ENCODE assay signal across 27 cellular contexts in the genomic region with DNA sequence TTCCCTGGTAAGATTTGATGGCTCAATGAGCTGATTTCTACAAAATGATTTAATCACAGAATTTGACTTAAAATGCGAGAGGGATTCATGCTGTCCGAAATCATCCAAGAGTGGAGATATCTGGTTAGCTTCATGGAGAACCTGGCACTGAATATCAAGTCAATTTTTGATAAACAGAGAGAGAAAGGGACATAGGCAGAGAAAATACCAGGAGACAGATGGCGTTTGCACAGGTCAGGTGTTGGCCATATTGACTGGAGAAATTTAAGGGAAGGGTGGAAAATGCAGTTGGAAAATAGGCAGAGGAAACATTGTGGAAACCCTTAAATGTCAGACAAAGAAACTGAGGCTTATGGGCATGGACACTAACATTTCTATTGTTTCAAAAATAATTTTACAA. TPM values are rescaled to one million over a fixed set of nuclear protein-coding genes. Genes with fewer than 3 reads are reported as not detected.
"Had no signal": no experiment of that assay in that cellular context is flagged by ENCODE, and none has a peak within 500 bp of the region (broad histone marks: within the 10 kb centered on the region; RNA-seq: fewer than 3 reads in every experiment).

No MANE protein-coding gene starts in this region.

- ATAC-seq: natural killer cell; sciatic nerve; stimulated activated naive B cell treated with anti-CD40 and anti-IgM and Interleukin-4, amounts not matched to agents 10 μg/mL and 1 μg/mL and 100 μg/mL, for 72 hours; stimulated activated naive CD8-positive, alpha-beta T cell treated with anti-CD3 and anti-CD28 coated beads, Interleukin-15, Interleukin-2, amounts not matched to agents 100 U/mL and 50 U/mL, for 24 hours; upper lobe of right lung had no signal

- DNase-seq: islet precursor cell; left ventricle myocardium inferior; mesendoderm; naive B cell; natural killer cell; nephron progenitor cell; ovary; stimulated activated CD4-positive, alpha-beta T cell treated with anti-CD3 and anti-CD28 coated beads, Interleukin-12 subunit alpha, Interleukin-12 subunit beta, amount 100 ng/mL, for 4 hours; stimulated activated CD4-positive, alpha-beta T cell treated with anti-CD3 and anti-CD28 coated beads, Interleukin-15, amount 100 ng/mL, for 24 hours; stimulated activated CD4-positive, alpha-beta T cell treated with anti-CD3 and anti-CD28 coated beads, Interleukin-2, amount 100 ng/mL, for 24 hours; stimulated activated CD4-positive, alpha-beta T cell treated with anti-CD3 and anti-CD28 coated beads, Interleukin-4, amount 100 ng/mL, for 1 hour; stimulated activated naive B cell treated with anti-CD40 and anti-IgM and Interleukin-4, amounts not matched to agents 10 μg/mL and 1 μg/mL and 100 μg/mL, for 72 hours; stimulated activated naive CD8-positive, alpha-beta T cell treated with anti-CD3 and anti-CD28 coated beads, Interleukin-15, Interleukin-2, amounts not matched to agents 100 U/mL and 50 U/mL, for 24 hours; stomach; tibial artery; trophoblast cell; upper lobe of right lung had no signal

- H3K4me1 ChIP-seq: left ventricle myocardium inferior, right atrium auricular region, suprapubic skin, tibial artery, upper lobe of right lung had no signal

- H3K27me3 ChIP-seq: hepatocyte, neural progenitor cell, neutrophil, ovary, right atrium auricular region, stomach, suprapubic skin, tibial artery, upper lobe of right lung had no signal

- H3K4me3 ChIP-seq: hepatocyte, left ventricle myocardium inferior, lung, neural progenitor cell, ovary, right atrium auricular region, skin epidermis, stomach, suprapubic skin, thoracic aorta, tibial artery, upper lobe of right lung had no signal

- H3K27ac ChIP-seq: hepatocyte, left ventricle myocardium inferior, neural progenitor cell, neutrophil, ovary, right atrium auricular region, skin epidermis, stomach, suprapubic skin, thoracic aorta, tibial artery, upper lobe of right lung had no signal

- H3K36me3 ChIP-seq: left ventricle myocardium inferior, neural progenitor cell, neutrophil, ovary, right atrium auricular region, suprapubic skin, thoracic aorta, tibial artery, upper lobe of right lung had no signal

- H3K9me3 ChIP-seq: left ventricle myocardium inferior, neutrophil, ovary, right atrium auricular region, stomach, suprapubic skin, thoracic aorta, tibial artery, upper lobe of right lung had no signal

RNA-seq across cellular contexts. Expression of gene BCAS1, which starts 47.0 kb away (rescaled TPM):
- total RNA-seq: left ventricle myocardium inferior, pulmonary artery endothelial cell, right atrium auricular region had no signal
